1 cellular context compared by ENCODE assay signal in genomic region chr2:43193996-43194869, GRCh38.
TF ChIP-seq lines count a peak whose summit lies in the region.

No MANE protein-coding gene starts in this region.

TF ChIP-seq in HepG2, 621 proteins besides CTCF, POLR2A, EP300 and RAD21 (continued from another document and continues in another):
- TF ChIP-seq ZNF275 (CRISPR knock-in tag; IDR thresholded peaks at IDR 0.05; ENCODE audit: borderline replicate concordance): 0 out of 2 replicates have a peak, but pooled peaks have one; percentile 25
- TF ChIP-seq, protein P1, sequence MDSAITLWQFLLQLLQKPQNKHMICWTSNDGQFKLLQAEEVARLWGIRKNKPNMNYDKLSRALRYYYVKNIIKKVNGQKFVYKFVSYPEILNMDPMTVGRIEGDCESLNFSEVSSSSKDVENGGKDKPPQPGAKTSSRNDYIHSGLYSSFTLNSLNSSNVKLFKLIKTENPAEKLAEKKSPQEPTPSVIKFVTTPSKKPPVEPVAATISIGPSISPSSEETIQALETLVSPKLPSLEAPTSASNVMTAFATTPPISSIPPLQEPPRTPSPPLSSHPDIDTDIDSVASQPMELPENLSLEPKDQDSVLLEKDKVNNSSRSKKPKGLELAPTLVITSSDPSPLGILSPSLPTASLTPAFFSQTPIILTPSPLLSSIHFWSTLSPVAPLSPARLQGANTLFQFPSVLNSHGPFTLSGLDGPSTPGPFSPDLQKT (CRISPR knock-in tag; IDR thresholded peaks at IDR 0.05; ENCODE audit: borderline replicate concordance): no peak
- peak; percentile 75; the same call in 1 of the 2 replicates for TF ChIP-seq TAF1 (CRISPR knock-in tag; IDR thresholded peaks at IDR 0.05)
- TF ChIP-seq ZNF263 (CRISPR knock-in tag; IDR thresholded peaks at IDR 0.05): peak; percentile 74; the same call in 1 of the 2 replicates
- no peak for TF ChIP-seq RNF2 (conservative IDR thresholded peaks at IDR 0.05; ENCODE audit: low read depth)
- TF ChIP-seq NR2C2 (CRISPR knock-in tag; IDR thresholded peaks at IDR 0.05; ENCODE audit: borderline replicate concordance): peak; percentile 90
- TF ChIP-seq CBX5 (CRISPR knock-in tag; IDR thresholded peaks at IDR 0.05; ENCODE audit: borderline replicate concordance): peak; percentile 82; the same call in 1 of the 2 replicates
- TF ChIP-seq ZC3H4 (CRISPR knock-in tag; IDR thresholded peaks at IDR 0.05; ENCODE audit: borderline replicate concordance): peak; percentile 14; the same call in 1 of the 2 replicates
- no peak for TF ChIP-seq CBX2 (IDR thresholded peaks at IDR 0.05; ENCODE audit: low read depth, low read length)
- TF ChIP-seq CBX2 (CRISPR knock-in tag; IDR thresholded peaks at IDR 0.05; ENCODE audit: low read depth): 0 out of 2 replicates have a peak, but pooled peaks have one; percentile 58
- TF ChIP-seq FOXC1 (CRISPR knock-in tag; IDR thresholded peaks at IDR 0.05; ENCODE audit: borderline replicate concordance): peak; percentile 14
- TF ChIP-seq, protein P2, sequence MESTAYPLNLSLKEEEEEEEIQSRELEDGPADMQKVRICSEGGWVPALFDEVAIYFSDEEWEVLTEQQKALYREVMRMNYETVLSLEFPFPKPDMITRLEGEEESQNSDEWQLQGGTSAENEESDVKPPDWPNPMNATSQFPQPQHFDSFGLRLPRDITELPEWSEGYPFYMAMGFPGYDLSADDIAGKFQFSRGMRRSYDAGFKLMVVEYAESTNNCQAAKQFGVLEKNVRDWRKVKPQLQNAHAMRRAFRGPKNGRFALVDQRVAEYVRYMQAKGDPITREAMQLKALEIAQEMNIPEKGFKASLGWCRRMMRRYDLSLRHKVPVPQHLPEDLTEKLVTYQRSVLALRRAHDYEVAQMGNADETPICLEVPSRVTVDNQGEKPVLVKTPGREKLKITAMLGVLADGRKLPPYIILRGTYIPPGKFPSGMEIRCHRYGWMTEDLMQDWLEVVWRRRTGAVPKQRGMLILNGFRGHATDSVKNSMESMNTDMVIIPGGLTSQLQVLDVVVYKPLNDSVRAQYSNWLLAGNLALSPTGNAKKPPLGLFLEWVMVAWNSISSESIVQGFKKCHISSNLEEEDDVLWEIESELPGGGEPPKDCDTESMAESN (CRISPR knock-in tag; conservative IDR thresholded peaks at IDR 0.05): peak; percentile 82; the same call in 1 of the 2 replicates
- peak; percentile 90 for TF ChIP-seq NCOA2 (CRISPR knock-in tag; IDR thresholded peaks at IDR 0.05)
- TF ChIP-seq NRL (CRISPR knock-in tag; IDR thresholded peaks at IDR 0.05; ENCODE audit: borderline replicate concordance): 0 out of 2 replicates have a peak, but pooled peaks have one; percentile 11
- peak; percentile 45; the same call in 1 of the 2 replicates for TF ChIP-seq ZIK1 (CRISPR knock-in tag; IDR thresholded peaks at IDR 0.05; ENCODE audit: borderline replicate concordance, low read depth)
- TF ChIP-seq KDM1A (CRISPR knock-in tag; IDR thresholded peaks at IDR 0.05): peak; percentile 97
- TF ChIP-seq ZNF451 (CRISPR knock-in tag; IDR thresholded peaks at IDR 0.05): no peak; the same call in none of the 2 replicates
- no peak for TF ChIP-seq ZNF879 (CRISPR knock-in tag; IDR thresholded peaks at IDR 0.05)
- peak; percentile 70 for TF ChIP-seq ZSCAN21 (CRISPR knock-in tag; IDR thresholded peaks at IDR 0.05; ENCODE audit: borderline replicate concordance)
- TF ChIP-seq HOXA5 (CRISPR knock-in tag; IDR thresholded peaks at IDR 0.05): peak; percentile 94
- TF ChIP-seq, protein P3, sequence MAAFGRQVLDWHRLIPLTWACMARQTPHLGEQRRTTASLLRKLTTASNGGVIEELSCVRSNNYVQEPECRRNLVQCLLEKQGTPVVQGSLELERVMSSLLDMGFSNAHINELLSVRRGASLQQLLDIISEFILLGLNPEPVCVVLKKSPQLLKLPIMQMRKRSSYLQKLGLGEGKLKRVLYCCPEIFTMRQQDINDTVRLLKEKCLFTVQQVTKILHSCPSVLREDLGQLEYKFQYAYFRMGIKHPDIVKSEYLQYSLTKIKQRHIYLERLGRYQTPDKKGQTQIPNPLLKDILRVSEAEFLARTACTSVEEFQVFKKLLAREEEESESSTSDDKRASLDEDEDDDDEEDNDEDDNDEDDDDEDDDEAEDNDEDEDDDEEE (CRISPR knock-in tag; IDR thresholded peaks at IDR 0.05): no peak
- TF ChIP-seq REXO4 (CRISPR knock-in tag; IDR thresholded peaks at IDR 0.05; ENCODE audit: borderline replicate concordance): no peak
- TF ChIP-seq NFATC3 (CRISPR knock-in tag; IDR thresholded peaks at IDR 0.05): no peak
- no peak for TF ChIP-seq U2AF1 (optimal IDR thresholded peaks at IDR 0.05; ENCODE audit: low read depth, low read length)
- no peak for TF ChIP-seq ATAD3A (CRISPR knock-in tag; IDR thresholded peaks at IDR 0.05)
- TF ChIP-seq MZF1 (CRISPR knock-in tag; IDR thresholded peaks at IDR 0.05; ENCODE audit: borderline replicate concordance): no peak
- no peak for TF ChIP-seq PHB2 (IDR thresholded peaks at IDR 0.05; ENCODE audit: partially characterized antibody)
- TF ChIP-seq STAT5B (CRISPR knock-in tag; IDR thresholded peaks at IDR 0.05): no peak
- no peak for TF ChIP-seq SMARCC2 (IDR thresholded peaks at IDR 0.05)
- peak; percentile 92 for TF ChIP-seq ISL2 (CRISPR knock-in tag; IDR thresholded peaks at IDR 0.05)
- TF ChIP-seq ZMYM2 (CRISPR knock-in tag; IDR thresholded peaks at IDR 0.05): peak; percentile 99
- TF ChIP-seq ZNF543 (CRISPR knock-in tag; IDR thresholded peaks at IDR 0.05): peak; percentile 36; the same call in 1 of the 2 replicates
- peak; percentile 68 for TF ChIP-seq TBL1XR1 (IDR thresholded peaks at IDR 0.05; ENCODE audit: borderline replicate concordance, low read length, partially characterized antibody)
- no peak; the same call in 1 of the 2 replicates for TF ChIP-seq ZNF775 (CRISPR knock-in tag; IDR thresholded peaks at IDR 0.05; ENCODE audit: borderline replicate concordance)
- TF ChIP-seq ZFP91 (CRISPR knock-in tag; IDR thresholded peaks at IDR 0.05; ENCODE audit: borderline replicate concordance): peak; percentile 80
- no peak for TF ChIP-seq ZNF234 (CRISPR knock-in tag; conservative IDR thresholded peaks at IDR 0.05)
- 0 out of 2 replicates have a peak, but pooled peaks have one; percentile 18 for TF ChIP-seq CENPT (CRISPR knock-in tag; IDR thresholded peaks at IDR 0.05; ENCODE audit: low read depth)
- no peak for TF ChIP-seq ZNF138 (CRISPR knock-in tag; IDR thresholded peaks at IDR 0.05; ENCODE audit: low read depth)
- TF ChIP-seq RFXANK (CRISPR knock-in tag; IDR thresholded peaks at IDR 0.05): no peak
- no peak for TF ChIP-seq RFX3 (CRISPR knock-in tag; IDR thresholded peaks at IDR 0.05)
- peak; percentile 95 to 98 for TF ChIP-seq NR2F1 (CRISPR knock-in tag; IDR thresholded peaks at IDR 0.05)
- TF ChIP-seq SKI (IDR thresholded peaks at IDR 0.05; ENCODE audit: partially characterized antibody): peak; percentile 80
- TF ChIP-seq PTBP1 (IDR thresholded peaks at IDR 0.05; ENCODE audit: low read depth, low read length, poor library complexity, severe bottlenecking): no peak
- TF ChIP-seq ZNF362 (CRISPR knock-in tag; IDR thresholded peaks at IDR 0.05; ENCODE audit: borderline replicate concordance): no peak
- TF ChIP-seq FOXO1 (CRISPR knock-in tag; IDR thresholded peaks at IDR 0.05): peak; percentile 94
- TF ChIP-seq, protein P4, sequence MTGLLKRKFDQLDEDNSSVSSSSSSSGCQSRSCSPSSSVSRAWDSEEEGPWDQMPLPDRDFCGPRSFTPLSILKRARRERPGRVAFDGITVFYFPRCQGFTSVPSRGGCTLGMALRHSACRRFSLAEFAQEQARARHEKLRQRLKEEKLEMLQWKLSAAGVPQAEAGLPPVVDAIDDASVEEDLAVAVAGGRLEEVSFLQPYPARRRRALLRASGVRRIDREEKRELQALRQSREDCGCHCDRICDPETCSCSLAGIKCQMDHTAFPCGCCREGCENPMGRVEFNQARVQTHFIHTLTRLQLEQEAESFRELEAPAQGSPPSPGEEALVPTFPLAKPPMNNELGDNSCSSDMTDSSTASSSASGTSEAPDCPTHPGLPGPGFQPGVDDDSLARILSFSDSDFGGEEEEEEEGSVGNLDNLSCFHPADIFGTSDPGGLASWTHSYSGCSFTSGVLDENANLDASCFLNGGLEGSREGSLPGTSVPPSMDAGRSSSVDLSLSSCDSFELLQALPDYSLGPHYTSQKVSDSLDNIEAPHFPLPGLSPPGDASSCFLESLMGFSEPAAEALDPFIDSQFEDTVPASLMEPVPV (CRISPR knock-in tag; IDR thresholded peaks at IDR 0.05): peak; percentile 72
- no peak for TF ChIP-seq ATF4 (CRISPR knock-in tag; IDR thresholded peaks at IDR 0.05)
- no peak for TF ChIP-seq ZBTB38 (CRISPR knock-in tag; IDR thresholded peaks at IDR 0.05)
- TF ChIP-seq CHD4 (IDR thresholded peaks at IDR 0.05; ENCODE audit: borderline replicate concordance, low read length): peak; percentile 24; the same call in 1 of the 2 replicates
- TF ChIP-seq FOXK2 (IDR thresholded peaks at IDR 0.05): peak; percentile 89
- no peak for TF ChIP-seq MLLT10 (CRISPR knock-in tag; IDR thresholded peaks at IDR 0.05)
- TF ChIP-seq HDAC6 (IDR thresholded peaks at IDR 0.05; ENCODE audit: low read depth, low read length): no peak
- TF ChIP-seq DPF2 (CRISPR knock-in tag; IDR thresholded peaks at IDR 0.05; ENCODE audit: borderline replicate concordance, low read depth): peak; percentile 90
- peak; percentile 97 for TF ChIP-seq RXRA (CRISPR knock-in tag; IDR thresholded peaks at IDR 0.05)
- 0 out of 2 replicates have a peak, but pooled peaks have one; percentile 47 for TF ChIP-seq ZXDC (CRISPR knock-in tag; IDR thresholded peaks at IDR 0.05)
- TF ChIP-seq EHMT2 (IDR thresholded peaks at IDR 0.05; ENCODE audit: borderline replicate concordance, low read depth, low read length): peak; percentile 85; the same call in 1 of the 2 replicates
- TF ChIP-seq BRCA1 (CRISPR knock-in tag; IDR thresholded peaks at IDR 0.05): peak; percentile 95
- TF ChIP-seq, protein P5, sequence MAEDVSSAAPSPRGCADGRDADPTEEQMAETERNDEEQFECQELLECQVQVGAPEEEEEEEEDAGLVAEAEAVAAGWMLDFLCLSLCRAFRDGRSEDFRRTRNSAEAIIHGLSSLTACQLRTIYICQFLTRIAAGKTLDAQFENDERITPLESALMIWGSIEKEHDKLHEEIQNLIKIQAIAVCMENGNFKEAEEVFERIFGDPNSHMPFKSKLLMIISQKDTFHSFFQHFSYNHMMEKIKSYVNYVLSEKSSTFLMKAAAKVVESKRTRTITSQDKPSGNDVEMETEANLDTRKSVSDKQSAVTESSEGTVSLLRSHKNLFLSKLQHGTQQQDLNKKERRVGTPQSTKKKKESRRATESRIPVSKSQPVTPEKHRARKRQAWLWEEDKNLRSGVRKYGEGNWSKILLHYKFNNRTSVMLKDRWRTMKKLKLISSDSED (CRISPR knock-in tag; IDR thresholded peaks at IDR 0.05): no peak
- TF ChIP-seq MEIS1 (CRISPR knock-in tag; IDR thresholded peaks at IDR 0.05; ENCODE audit: borderline replicate concordance): no peak
